In the genomic region with DNA sequence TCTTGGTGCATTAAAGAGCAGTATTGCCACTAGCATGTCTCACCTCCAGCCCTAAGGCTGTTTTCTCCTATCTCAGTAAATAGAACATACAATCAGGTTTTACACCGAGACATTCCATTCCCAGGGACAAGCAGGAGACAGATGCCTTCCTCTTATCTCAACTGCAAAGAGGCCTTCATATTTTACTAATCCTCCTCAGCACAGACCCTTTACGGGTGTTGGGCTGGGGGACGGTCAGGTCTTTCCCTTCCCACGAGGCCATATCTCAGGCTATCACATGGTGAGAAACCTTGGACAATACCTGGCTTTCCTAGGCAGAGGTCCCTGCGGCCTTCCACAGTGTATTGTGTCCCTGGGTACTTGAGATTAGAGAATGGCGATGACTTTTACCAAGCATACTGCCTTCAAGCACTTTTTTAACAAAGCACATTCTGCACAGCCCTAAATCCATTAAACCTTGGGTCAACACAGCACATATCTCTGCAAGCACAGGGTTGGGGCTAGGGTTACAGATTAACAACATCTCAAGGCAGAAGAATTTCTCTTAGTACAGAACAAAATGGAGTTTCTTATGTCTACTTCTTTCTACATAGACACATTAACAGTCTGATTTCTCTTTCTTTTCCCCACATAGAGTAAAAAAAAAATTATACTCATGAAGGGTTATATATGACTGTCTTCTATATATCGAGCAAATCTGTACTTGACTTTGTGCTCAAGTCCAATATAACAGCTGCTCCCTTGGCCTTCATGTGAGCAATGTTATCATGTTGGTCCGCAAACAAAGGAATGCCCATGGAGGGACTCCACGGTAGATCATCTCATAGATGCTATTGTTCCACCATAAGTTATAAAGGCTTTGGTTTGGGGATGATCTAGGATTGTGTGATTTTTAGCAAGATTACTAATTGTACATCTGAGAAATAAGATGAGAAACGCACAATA, we compare ENCODE assay signal across 12 cellular contexts. TPM values are rescaled to one million over a fixed set of nuclear protein-coding genes. Genes with fewer than 3 reads are reported as not detected.
"Had no signal": no experiment of that assay in that cellular context is flagged by ENCODE, and none has a peak within 500 bp of the region (broad histone marks: within the 10 kb centered on the region; RNA-seq: fewer than 3 reads in every experiment).

No MANE protein-coding gene starts in this region.

RNA-seq across cellular contexts. Expression of gene TMPRSS11B, which starts 36.6 kb away (rescaled TPM):
- total RNA-seq: activated CD4-positive, alpha-beta T cell treated with anti-CD3 and anti-CD28 coated beads, Interleukin-2, amount 10 ng/mL, durations not matched to agents 24 days and 14 days; activated CD8-positive, alpha-beta memory T cell treated with anti-CD3 and anti-CD28 coated beads for 36 hours; activated CD8-positive, alpha-beta T cell treated with anti-CD3 and anti-CD28 coated beads for 36 hours; activated naive CD8-positive, alpha-beta T cell treated with anti-CD3 and anti-CD28 coated beads for 36 hours; activated T-cell treated with anti-CD3 and anti-CD28 coated beads, Interleukin-2, amount 50 U/mL, for 72 hours; activated T-helper 17 cell treated with anti-CD3 and anti-CD28 coated beads, Interleukin-2, amount 50 U/mL, for 72 hours; aorta; NCI-H460; RPMI7951; SJCRH30; T-helper 1 cell treated with Interleukin-12 subunit alpha and Interleukin-12 subunit beta and Interleukin-4 antibody, amounts not matched to agents 30 ng/mL and 1 ng/mL, for 36 hours; T-helper 2 cell treated with Interferon-gamma antibody and Interleukin-4, amounts not matched to agents 100 ng/mL and 5 ng/mL, for 36 hours had no signal
